Comparison of ENCODE assay signal across 7 cellular contexts in the genomic region with DNA sequence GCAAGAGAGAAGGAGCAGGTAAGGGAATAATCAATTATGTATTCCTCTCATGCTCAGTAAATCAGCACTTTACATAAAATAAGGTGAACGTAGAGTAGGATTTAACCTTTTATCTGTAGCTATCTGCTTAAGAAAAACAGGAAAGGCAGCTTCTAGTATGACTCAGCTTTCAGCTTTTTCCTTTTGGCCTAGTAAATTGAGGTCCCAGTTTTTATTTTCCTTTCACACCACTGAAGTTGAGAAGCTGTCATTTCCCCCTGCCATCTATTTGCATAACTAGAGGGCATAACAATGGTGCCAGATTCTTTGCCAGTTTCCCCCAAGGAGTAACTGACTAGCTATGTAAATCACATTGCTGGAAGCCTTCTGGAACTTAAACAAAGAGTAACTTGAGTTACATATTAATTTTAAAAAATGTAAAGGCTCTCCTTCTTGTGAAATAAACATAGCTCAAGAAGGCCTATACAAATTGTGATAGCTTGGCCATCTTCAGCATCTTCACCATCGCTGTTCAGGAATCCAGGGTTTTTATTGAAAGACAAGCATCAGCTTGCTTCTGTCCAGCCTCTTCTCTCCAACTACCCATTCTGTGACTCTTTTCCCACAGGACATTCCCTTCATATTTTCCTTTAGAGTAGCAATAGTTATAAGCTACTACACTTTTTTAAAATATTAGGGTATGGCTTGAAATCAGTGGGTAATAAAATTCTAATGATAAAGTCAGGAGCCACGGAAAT.
DNase-seq lines count a peak whose midpoint lies in the region; ATAC-seq and TF ChIP-seq lines count a peak whose summit lies in the region.

No MANE protein-coding gene starts in this region.

- TF ChIP-seq EP300 in sigmoid colon (IDR thresholded peaks at IDR 0.05) = no peak

- H3K36me3 ChIP-seq in MG63 = no peaks in the 10 kb centered on the region
- H3K36me3 ChIP-seq in urinary bladder (ENCODE audit: insufficient read depth) = no peaks in the 10 kb centered on the region
- no peaks in the 10 kb centered on the region for H3K36me3 ChIP-seq in sigmoid colon

- no peaks in the 10 kb centered on the region for H3K27me3 ChIP-seq in MG63
- no peaks in the 10 kb centered on the region for H3K27me3 ChIP-seq in sigmoid colon

- TF ChIP-seq CTCF in sigmoid colon (IDR thresholded peaks at IDR 0.05) = no peak

- peak; percentile 7 for DNase-seq in MG63
- peak; percentile 87 for DNase-seq in fibroblast of gingiva (ENCODE audit: low read depth)
- DNase-seq in sigmoid colon = no peak
- no peak for DNase-seq in pons (ENCODE audit: low spot score)

- H3K4me1 ChIP-seq in urinary bladder (ENCODE audit: insufficient read depth) = no peaks in the 10 kb centered on the region
- H3K4me1 ChIP-seq in sigmoid colon = no peaks in the 10 kb centered on the region

- H3K27ac ChIP-seq in urinary bladder (ENCODE audit: low read depth) (peak overlapping the region; percentile 10), sigmoid colon (no peak overlapping the region)

- ATAC-seq in GM21723 (IDR thresholded peaks at IDR 0.05; ENCODE audit: unreplicated experiment) (peak; percentile 49), HG03025 (IDR thresholded peaks at IDR 0.05; ENCODE audit: low FRiP score, unreplicated experiment) (no peak)

- intact Hi-C loops in sigmoid colon (cut with DNase I) = no loop called here

- no peak for TF ChIP-seq POLR2A in sigmoid colon (IDR thresholded peaks at IDR 0.05)

- no peak overlapping the region for H3K4me3 ChIP-seq in MG63
- H3K4me3 ChIP-seq in urinary bladder (ENCODE audit: low read depth, low read length) = no peak overlapping the region
- no peak overlapping the region for H3K4me3 ChIP-seq in sigmoid colon

- H3K9me3 ChIP-seq in MG63 (no peaks in the 10 kb centered on the region), sigmoid colon (no peaks in the 10 kb centered on the region)

- 59% methylated on average over 3 of the region's 3 CpGs for WGBS in urinary bladder
- WGBS in sigmoid colon, 2 donors = 57 to 69% methylated on average over 3 of the region's 3 CpGs

Comparison
In these comparisons a context has a peak if more than half of its experiments do, and no peak if none do; other contexts are left out.
1. DNase-seq: peak in MG63 (single experiment) and fibroblast of gingiva (single experiment); none in sigmoid colon (single experiment) and pons (single experiment).